In genomic region chr9:85741875-85742629, GRCh38 we compare ENCODE assay signal across 8 cellular contexts. TPM values are rescaled to one million over a fixed set of nuclear protein-coding genes. Genes with fewer than 3 reads are reported as not detected.
DNase-seq lines count a peak whose midpoint lies in the region; ATAC-seq and TF ChIP-seq lines count a peak whose summit lies in the region.

Gene AGTPBP1 (minus strand): TSS chr9:85741954. CDS start chr9:85712533, 29,421 bp downstream.

- peak within 1 kb of the TSS; percentile 91 to 99 (median 98) for H3K4me3 Mint-ChIP-seq in immature natural killer cell

- H3K27me3 ChIP-seq in mammary epithelial cell (ENCODE audit: insufficient read depth, low read length): peaks cover 2% of the 10 kb centered on the region

- peak within 1 kb of the TSS; percentile 73 for H3K4me3 ChIP-seq in WI38 (ENCODE audit: low read depth, low read length)
- H3K4me3 ChIP-seq in mammary epithelial cell (replicated peaks in 1 of 3; ENCODE audit: insufficient read depth in 1 of 3, low read depth in 2 of 3, low read length in 3 of 3): peak within 1 kb of the TSS; percentile 71 to 91 (median 77)

- peaks cover 68 to 73% of the 10 kb centered on the region in 2 donors for H3K4me1 Mint-ChIP-seq in immature natural killer cell

- peak within 1 kb of the TSS; percentile 99 for H2AFZ ChIP-seq in mammary epithelial cell (ENCODE audit: low read depth, low read length)

- peak within 1 kb of the TSS; percentile 80 for H3K27ac ChIP-seq in mammary epithelial cell (ENCODE audit: insufficient read depth, low read depth, low read length)

- peak within 1 kb of the TSS; percentile 89 for H3K4me2 ChIP-seq in mammary epithelial cell (ENCODE audit: insufficient read depth, low read depth, low read length)

- H3K27me3 Mint-ChIP-seq in immature natural killer cell (ENCODE audit: low read depth in 3 of 3): peaks cover 8 to 11% (median 8%) of the 10 kb centered on the region in 3 donors

- no peaks in the 10 kb centered on the region for H3K36me3 ChIP-seq in mammary epithelial cell (ENCODE audit: insufficient read depth, low read length)

- DNase-seq in ACHN (peak; percentile 91), NCI-H2227 treated with DMSO at 0.1 percent for 48 hours (lab: John Stamatoyannopoulos, UW) (peak; percentile 95), mammary epithelial cell (peak; percentile 92), immature natural killer cell (peak; percentile 96 to 97 (median 97)), smooth muscle cell of the brain vasculature (ENCODE audit: low read depth, low spot score) (peak; percentile 80)

- peaks cover 16% of the 10 kb centered on the region for H3K4me1 ChIP-seq in mammary epithelial cell (ENCODE audit: insufficient read depth, low read length)

- H3K9ac ChIP-seq in mammary epithelial cell (ENCODE audit: insufficient read depth, low read length): peak within 1 kb of the TSS; percentile 86

- dilution Hi-C loops in mammary epithelial cell (cut with HindIII; ENCODE audit: low sequenced_read_pairs): no loop called here

- H4K20me1 ChIP-seq in mammary epithelial cell (ENCODE audit: insufficient read depth, low read length): no peaks in the 10 kb centered on the region

- peaks cover 38% of the 10 kb centered on the region for H3K79me2 ChIP-seq in mammary epithelial cell (ENCODE audit: insufficient read depth, low read length)

- TF ChIP-seq CTCF in WI38 (IDR thresholded peaks at IDR 0.05; ENCODE audit: low read depth, low read length) (no peak), mammary epithelial cell (conservative IDR thresholded peaks at IDR 0.05 in 1 of 2, IDR thresholded peaks at IDR 0.05 in 1 of 2; ENCODE audit: extremely low read depth in 1 of 2, insufficient read depth in 1 of 2, low read depth in 1 of 2, low read length in 2 of 2) (no peak)

- in situ Hi-C loops in ACHN (cut with HindIII; ENCODE audit: low pct_ligation_motif_present, low pct_unique_long_range_greater_than_20kb, low sequenced_read_pairs) (no loop called here), mammary epithelial cell (cut with MboI; ENCODE audit: low sequenced_read_pairs in 2 of 2) (no loop called here)

- WGBS in mammary epithelial cell (ENCODE audit: low coverage, missing lambda C conversion rate): 0% methylated on average over 17 of the region's 78 CpGs

- intact Hi-C loops in mammary epithelial cell (cut with micrococcal nuclease): loop anchor here (5.0 kb wide), 2 partner anchors 200 to 540 kb away; partner anchors contain the start of genes ISCA1 and NAA35

- peak within 1 kb of the TSS; percentile 96 to 99 (median 98) for H3K27ac Mint-ChIP-seq in immature natural killer cell

- TSS peak; percentile 68 for BruUV-seq in mammary epithelial cell (replicated peaks; lab: Mats Ljungman, UMichigan)

- H3K9me3 ChIP-seq in mammary epithelial cell (replicated peaks; ENCODE audit: insufficient read depth, low read length): no peaks in the 10 kb centered on the region

- peaks cover 0 to 4% (median 0%) of the 10 kb centered on the region in 3 donors for H3K36me3 Mint-ChIP-seq in immature natural killer cell

- H3K9me3 Mint-ChIP-seq in immature natural killer cell: no peaks in the 10 kb centered on the region

- peak; percentile 65 for ATAC-seq in GM18873 (IDR thresholded peaks at IDR 0.05; ENCODE audit: low FRiP score, unreplicated experiment)
- peak; percentile 84 for ATAC-seq in HG03135 (IDR thresholded peaks at IDR 0.05; ENCODE audit: unreplicated experiment)

- CTCF ChIA-PET in mammary epithelial cell (lab: Charles Lee; ENCODE audit: low non-redundant PET): interaction anchor here (0.7 kb wide), 1 partner anchor 44 kb away, joined by 3 read pairs; no protein-coding TSS in a partner anchor

RNA-seq across cellular contexts. Expression of gene AGTPBP1, which starts in this region (rescaled TPM):
- 10 to 100 TPM; 12.9 to 18.3 TPM for total RNA-seq in mammary epithelial cell
- polyA plus RNA-seq in mammary epithelial cell: 6.2 TPM
- 33.5 TPM for polyA minus RNA-seq in mammary epithelial cell
- polyA plus RNA-seq in immature natural killer cell: 10 to 100 TPM; 48.6 to 58.5 (median 55.2) TPM

Comparison
In these comparisons a context has a peak if more than half of its experiments do, and no peak if none do; other contexts are left out.
1. Peak in every context shown above with its lines: DNase-seq, ATAC-seq, H3K4me3 ChIP-seq and H3K27ac ChIP-seq.